In the genomic region with DNA sequence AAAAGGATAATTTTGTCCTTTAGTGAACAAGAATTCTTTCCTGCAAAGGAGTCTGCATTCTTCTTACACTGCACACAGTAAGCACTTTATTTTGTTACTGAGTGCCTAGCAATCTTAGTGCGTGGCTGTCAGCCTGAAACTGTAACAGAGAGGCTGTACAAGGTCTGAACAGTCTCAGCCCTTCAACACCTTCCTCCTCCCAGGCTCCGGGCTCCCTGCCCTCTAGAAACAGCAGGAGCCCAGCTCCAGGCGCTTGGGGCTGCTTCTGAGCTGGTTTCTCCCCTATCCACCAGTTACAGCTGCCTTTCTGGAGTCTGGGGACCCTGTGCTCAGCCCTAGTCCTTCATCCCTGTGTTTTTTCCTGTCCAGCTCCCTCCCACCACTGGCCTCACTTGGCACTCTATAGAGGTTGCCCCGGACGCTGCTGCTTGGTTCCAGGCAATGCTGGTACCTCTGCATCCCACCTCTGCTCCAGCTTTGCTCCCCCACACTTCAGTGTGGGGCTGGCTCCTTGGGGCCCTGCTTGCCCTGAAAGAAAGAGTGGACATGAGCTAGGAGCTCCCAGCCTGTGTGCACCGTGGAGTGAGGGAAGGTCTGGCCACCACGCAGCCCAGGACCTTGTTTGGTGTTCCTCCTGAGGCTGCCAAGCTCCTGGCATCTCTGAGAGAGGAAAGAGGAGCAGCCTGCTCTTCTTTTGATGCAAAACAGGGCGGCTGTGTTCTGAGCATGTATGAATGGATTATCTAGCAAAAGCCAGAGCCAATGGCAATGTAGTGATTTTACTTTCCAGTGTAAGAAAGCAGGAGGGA, we compare ENCODE assay signal across 1 cellular context.
TF ChIP-seq lines count a peak whose summit lies in the region.

No MANE protein-coding gene starts in this region.

TF ChIP-seq in WTC11, 78 proteins besides CTCF, POLR2A, EP300 and RAD21 (continued from another document):
- TF ChIP-seq, protein P1, sequence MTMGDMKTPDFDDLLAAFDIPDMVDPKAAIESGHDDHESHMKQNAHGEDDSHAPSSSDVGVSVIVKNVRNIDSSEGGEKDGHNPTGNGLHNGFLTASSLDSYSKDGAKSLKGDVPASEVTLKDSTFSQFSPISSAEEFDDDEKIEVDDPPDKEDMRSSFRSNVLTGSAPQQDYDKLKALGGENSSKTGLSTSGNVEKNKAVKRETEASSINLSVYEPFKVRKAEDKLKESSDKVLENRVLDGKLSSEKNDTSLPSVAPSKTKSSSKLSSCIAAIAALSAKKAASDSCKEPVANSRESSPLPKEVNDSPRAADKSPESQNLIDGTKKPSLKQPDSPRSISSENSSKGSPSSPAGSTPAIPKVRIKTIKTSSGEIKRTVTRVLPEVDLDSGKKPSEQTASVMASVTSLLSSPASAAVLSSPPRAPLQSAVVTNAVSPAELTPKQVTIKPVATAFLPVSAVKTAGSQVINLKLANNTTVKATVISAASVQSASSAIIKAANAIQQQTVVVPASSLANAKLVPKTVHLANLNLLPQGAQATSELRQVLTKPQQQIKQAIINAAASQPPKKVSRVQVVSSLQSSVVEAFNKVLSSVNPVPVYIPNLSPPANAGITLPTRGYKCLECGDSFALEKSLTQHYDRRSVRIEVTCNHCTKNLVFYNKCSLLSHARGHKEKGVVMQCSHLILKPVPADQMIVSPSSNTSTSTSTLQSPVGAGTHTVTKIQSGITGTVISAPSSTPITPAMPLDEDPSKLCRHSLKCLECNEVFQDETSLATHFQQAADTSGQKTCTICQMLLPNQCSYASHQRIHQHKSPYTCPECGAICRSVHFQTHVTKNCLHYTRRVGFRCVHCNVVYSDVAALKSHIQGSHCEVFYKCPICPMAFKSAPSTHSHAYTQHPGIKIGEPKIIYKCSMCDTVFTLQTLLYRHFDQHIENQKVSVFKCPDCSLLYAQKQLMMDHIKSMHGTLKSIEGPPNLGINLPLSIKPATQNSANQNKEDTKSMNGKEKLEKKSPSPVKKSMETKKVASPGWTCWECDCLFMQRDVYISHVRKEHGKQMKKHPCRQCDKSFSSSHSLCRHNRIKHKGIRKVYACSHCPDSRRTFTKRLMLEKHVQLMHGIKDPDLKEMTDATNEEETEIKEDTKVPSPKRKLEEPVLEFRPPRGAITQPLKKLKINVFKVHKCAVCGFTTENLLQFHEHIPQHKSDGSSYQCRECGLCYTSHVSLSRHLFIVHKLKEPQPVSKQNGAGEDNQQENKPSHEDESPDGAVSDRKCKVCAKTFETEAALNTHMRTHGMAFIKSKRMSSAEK (CRISPR knock-in tag; IDR thresholded peaks at IDR 0.05; ENCODE audit: borderline replicate concordance) = no peak
- TF ChIP-seq MYBL2 (CRISPR knock-in tag; IDR thresholded peaks at IDR 0.05) = no peak
- no peak for TF ChIP-seq NFE2L1 (CRISPR knock-in tag; IDR thresholded peaks at IDR 0.05)
- no peak for TF ChIP-seq ZNF121 (CRISPR knock-in tag; IDR thresholded peaks at IDR 0.05)
- no peak for TF ChIP-seq CBFB (CRISPR knock-in tag; IDR thresholded peaks at IDR 0.05; ENCODE audit: low read depth)
- TF ChIP-seq, protein P2, sequence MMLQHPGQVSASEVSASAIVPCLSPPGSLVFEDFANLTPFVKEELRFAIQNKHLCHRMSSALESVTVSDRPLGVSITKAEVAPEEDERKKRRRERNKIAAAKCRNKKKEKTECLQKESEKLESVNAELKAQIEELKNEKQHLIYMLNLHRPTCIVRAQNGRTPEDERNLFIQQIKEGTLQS (CRISPR knock-in tag; conservative IDR thresholded peaks at IDR 0.05) = no peak
